In the genomic region with DNA sequence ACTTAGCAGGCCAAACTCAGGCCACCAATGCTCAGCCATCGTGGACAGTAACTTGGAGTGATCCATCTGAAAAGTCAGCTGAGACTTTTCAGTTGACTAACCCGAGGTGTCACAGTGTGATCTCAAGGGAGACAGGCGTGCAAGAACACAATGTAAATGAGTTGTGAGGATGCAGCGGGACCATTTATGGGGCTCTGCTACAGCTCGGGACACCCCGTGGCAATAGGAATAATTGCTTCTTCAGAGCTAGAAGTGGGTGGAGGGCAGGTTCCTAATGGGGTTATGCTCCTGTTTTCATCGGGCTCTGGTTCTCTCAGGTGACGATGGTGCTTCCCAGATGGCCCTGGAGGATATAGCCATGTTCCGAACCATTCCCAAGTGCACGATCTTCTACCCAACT, we compare ENCODE assay signal across 1 cellular context.
TF ChIP-seq lines count a peak whose summit lies in the region.

No MANE protein-coding gene starts in this region.

TF ChIP-seq in GM12878, 131 proteins besides CTCF, POLR2A, EP300 and RAD21:
- TF ChIP-seq ATF7 (IDR thresholded peaks at IDR 0.05; ENCODE audit: low read depth) (no peak), CUX1 (IDR thresholded peaks at IDR 0.05; ENCODE audit: insufficient replicate concordance, low read depth, low read length) (no peak), IRF3 (IDR thresholded peaks at IDR 0.05) (no peak), ZNF274 (IDR thresholded peaks at IDR 0.05; ENCODE audit: insufficient read depth, insufficient read length) (no peak), SRF (IDR thresholded peaks at IDR 0.05; ENCODE audit: low read depth in 2 of 2, low read length in 2 of 2) (no peak)
- TF ChIP-seq, protein P1, sequence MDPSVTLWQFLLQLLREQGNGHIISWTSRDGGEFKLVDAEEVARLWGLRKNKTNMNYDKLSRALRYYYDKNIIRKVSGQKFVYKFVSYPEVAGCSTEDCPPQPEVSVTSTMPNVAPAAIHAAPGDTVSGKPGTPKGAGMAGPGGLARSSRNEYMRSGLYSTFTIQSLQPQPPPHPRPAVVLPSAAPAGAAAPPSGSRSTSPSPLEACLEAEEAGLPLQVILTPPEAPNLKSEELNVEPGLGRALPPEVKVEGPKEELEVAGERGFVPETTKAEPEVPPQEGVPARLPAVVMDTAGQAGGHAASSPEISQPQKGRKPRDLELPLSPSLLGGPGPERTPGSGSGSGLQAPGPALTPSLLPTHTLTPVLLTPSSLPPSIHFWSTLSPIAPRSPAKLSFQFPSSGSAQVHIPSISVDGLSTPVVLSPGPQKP (IDR thresholded peaks at IDR 0.05; ENCODE audit: low read depth, low read length): no peak
